1 cellular context compared by ENCODE assay signal in the genomic region with DNA sequence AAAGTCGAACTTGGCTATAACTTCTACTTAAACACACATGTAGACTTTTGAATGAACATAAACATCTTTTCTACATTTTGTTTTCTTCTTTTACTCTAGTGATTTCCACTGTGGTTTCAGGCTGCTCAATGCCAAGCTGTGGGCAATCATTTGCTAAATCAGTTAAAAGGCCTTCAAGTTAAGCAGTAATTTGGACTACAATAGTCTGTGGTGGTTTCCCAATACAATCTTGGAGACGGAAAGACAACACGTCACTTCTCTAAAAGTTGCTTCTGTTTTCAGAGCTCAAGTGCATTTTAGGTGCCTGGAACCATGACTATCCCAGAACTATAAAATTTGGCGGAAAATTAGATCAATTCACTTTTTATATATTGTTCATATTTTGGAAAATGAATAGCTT.
TF ChIP-seq lines count a peak whose summit lies in the region.

No MANE protein-coding gene starts in this region.

TF ChIP-seq in HepG2, 621 proteins besides CTCF, POLR2A, EP300 and RAD21 (continued from another document):
- TF ChIP-seq, protein P1, sequence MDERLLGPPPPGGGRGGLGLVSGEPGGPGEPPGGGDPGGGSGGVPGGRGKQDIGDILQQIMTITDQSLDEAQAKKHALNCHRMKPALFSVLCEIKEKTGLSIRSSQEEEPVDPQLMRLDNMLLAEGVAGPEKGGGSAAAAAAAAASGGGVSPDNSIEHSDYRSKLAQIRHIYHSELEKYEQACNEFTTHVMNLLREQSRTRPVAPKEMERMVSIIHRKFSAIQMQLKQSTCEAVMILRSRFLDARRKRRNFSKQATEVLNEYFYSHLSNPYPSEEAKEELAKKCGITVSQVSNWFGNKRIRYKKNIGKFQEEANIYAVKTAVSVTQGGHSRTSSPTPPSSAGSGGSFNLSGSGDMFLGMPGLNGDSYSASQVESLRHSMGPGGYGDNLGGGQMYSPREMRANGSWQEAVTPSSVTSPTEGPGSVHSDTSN (CRISPR knock-in tag; IDR thresholded peaks at IDR 0.05), result no peak
- TF ChIP-seq ZNF335 (CRISPR knock-in tag; IDR thresholded peaks at IDR 0.05) (no peak), PHF8 (CRISPR knock-in tag; IDR thresholded peaks at IDR 0.05) (no peak), ZBTB7A (CRISPR knock-in tag; IDR thresholded peaks at IDR 0.05) (no peak), ZNF232 (CRISPR knock-in tag; IDR thresholded peaks at IDR 0.05; ENCODE audit: borderline replicate concordance) (no peak), ZNF564 (CRISPR knock-in tag; IDR thresholded peaks at IDR 0.05) (no peak), AGO1 (IDR thresholded peaks at IDR 0.05; ENCODE audit: low read depth, low read length, poor library complexity, severe bottlenecking) (no peak), ZNF772 (CRISPR knock-in tag; IDR thresholded peaks at IDR 0.05) (no peak), ZNF260 (CRISPR knock-in tag; IDR thresholded peaks at IDR 0.05; ENCODE audit: borderline replicate concordance, low read depth) (no peak), ZNF17 (CRISPR knock-in tag; IDR thresholded peaks at IDR 0.05) (no peak), SMARCE1 (IDR thresholded peaks at IDR 0.05; ENCODE audit: borderline replicate concordance) (no peak), MTA1 (CRISPR knock-in tag; IDR thresholded peaks at IDR 0.05; ENCODE audit: borderline replicate concordance) (no peak), GATAD2A (CRISPR knock-in tag; IDR thresholded peaks at IDR 0.05) (no peak), SALL1 (CRISPR knock-in tag; IDR thresholded peaks at IDR 0.05) (no peak), CBX1 (IDR thresholded peaks at IDR 0.05; ENCODE audit: low read depth) (no peak)
- TF ChIP-seq, protein P2, sequence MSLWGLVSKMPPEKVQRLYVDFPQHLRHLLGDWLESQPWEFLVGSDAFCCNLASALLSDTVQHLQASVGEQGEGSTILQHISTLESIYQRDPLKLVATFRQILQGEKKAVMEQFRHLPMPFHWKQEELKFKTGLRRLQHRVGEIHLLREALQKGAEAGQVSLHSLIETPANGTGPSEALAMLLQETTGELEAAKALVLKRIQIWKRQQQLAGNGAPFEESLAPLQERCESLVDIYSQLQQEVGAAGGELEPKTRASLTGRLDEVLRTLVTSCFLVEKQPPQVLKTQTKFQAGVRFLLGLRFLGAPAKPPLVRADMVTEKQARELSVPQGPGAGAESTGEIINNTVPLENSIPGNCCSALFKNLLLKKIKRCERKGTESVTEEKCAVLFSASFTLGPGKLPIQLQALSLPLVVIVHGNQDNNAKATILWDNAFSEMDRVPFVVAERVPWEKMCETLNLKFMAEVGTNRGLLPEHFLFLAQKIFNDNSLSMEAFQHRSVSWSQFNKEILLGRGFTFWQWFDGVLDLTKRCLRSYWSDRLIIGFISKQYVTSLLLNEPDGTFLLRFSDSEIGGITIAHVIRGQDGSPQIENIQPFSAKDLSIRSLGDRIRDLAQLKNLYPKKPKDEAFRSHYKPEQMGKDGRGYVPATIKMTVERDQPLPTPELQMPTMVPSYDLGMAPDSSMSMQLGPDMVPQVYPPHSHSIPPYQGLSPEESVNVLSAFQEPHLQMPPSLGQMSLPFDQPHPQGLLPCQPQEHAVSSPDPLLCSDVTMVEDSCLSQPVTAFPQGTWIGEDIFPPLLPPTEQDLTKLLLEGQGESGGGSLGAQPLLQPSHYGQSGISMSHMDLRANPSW (CRISPR knock-in tag; IDR thresholded peaks at IDR 0.05; ENCODE audit: borderline replicate concordance), result no peak
- TF ChIP-seq, protein P3, sequence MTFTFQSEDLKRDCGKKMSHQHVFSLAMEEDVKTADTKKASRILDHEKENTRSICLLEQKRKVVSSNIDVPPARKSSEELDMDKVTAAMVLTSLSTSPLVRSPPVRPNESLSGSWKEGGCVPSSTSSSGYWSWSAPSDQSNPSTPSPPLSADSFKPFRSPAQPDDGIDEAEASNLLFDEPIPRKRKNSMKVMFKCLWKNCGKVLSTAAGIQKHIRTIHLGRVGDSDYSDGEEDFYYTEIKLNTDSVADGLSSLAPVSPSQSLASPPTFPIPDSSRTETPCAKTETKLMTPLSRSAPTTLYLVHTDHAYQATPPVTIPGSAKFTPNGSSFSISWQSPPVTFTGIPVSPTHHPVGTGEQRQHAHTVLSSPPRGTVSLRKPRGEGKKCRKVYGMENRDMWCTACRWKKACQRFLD (CRISPR knock-in tag; IDR thresholded peaks at IDR 0.05; ENCODE audit: borderline replicate concordance), result no peak
